ENCODE assay signal across 18 cellular contexts in genomic region chr2:69195706-69196105, GRCh38.
"Had no signal": no experiment of that assay in that cellular context is flagged by ENCODE, and none has a peak within 500 bp of the region (broad histone marks: within the 10 kb centered on the region; RNA-seq: fewer than 3 reads in every experiment).

No MANE protein-coding gene starts in this region.

- H3K36me3 ChIP-seq: thyroid gland had no signal

- H3K27ac Mint-ChIP-seq: activated B cell treated with CpG ODN at 0.5 μM for 24 hours; activated CD8-positive, alpha-beta T cell treated with anti-CD3 and anti-CD28 coated beads for 36 hours; activated naive CD8-positive, alpha-beta T cell; dendritic cell treated with granulocyte-macrophage colony-stimulating factor and Interleukin-4, amounts not matched to agents 40 ng/mL and 50 ng/mL, for 4 days; stimulated activated effector memory CD8-positive, alpha-beta T cell treated with anti-CD3 and anti-CD28 coated beads, Interleukin-12 subunit alpha, Interleukin-12 subunit beta, amount 100 ng/mL, for 72 hours had no signal

- H3K9me3 ChIP-seq: left ventricle myocardium inferior, psoas muscle, sigmoid colon, thyroid gland had no signal

- H3K36me3 Mint-ChIP-seq: activated naive CD8-positive, alpha-beta T cell; stimulated activated effector memory CD8-positive, alpha-beta T cell treated with anti-CD3 and anti-CD28 coated beads, Interleukin-12 subunit alpha, Interleukin-12 subunit beta, amount 100 ng/mL, for 72 hours had no signal

- H3K9me3 Mint-ChIP-seq: activated B cell treated with CpG ODN at 0.5 μM for 24 hours; activated CD8-positive, alpha-beta T cell treated with anti-CD3 and anti-CD28 coated beads for 36 hours; dendritic cell treated with granulocyte-macrophage colony-stimulating factor and Interleukin-4, amounts not matched to agents 40 ng/mL and 50 ng/mL, for 4 days; nephron; stimulated activated effector memory CD8-positive, alpha-beta T cell treated with anti-CD3 and anti-CD28 coated beads, Interleukin-12 subunit alpha, Interleukin-12 subunit beta, amount 100 ng/mL, for 72 hours had no signal

- DNase-seq: activated B cell treated with CpG ODN at 0.5 μM for 24 hours; activated CD4-positive, alpha-beta T cell treated with anti-CD3 and anti-CD28 coated beads for 48 hours; activated CD8-positive, alpha-beta memory T cell treated with anti-CD3 and anti-CD28 coated beads, Interleukin-2, amount 50 U/mL, for 4 hours; activated CD8-positive, alpha-beta T cell treated with anti-CD3 and anti-CD28 coated beads for 36 hours; activated gamma-delta T cell treated with Interleukin-2 at 50 U/mL for 16 hours; effector memory CD4-positive, alpha-beta T cell; hippocampal formation; kidney; left ventricle myocardium inferior; psoas muscle; sigmoid colon; T-helper 2 cell; thyroid gland had no signal

- H3K4me1 Mint-ChIP-seq: activated B cell treated with CpG ODN at 0.5 μM for 24 hours; stimulated activated effector memory CD8-positive, alpha-beta T cell treated with anti-CD3 and anti-CD28 coated beads, Interleukin-12 subunit alpha, Interleukin-12 subunit beta, amount 100 ng/mL, for 72 hours had no signal

- H3K4me3 ChIP-seq: left ventricle myocardium inferior, psoas muscle, sigmoid colon, thyroid gland had no signal

- ATAC-seq: activated CD8-positive, alpha-beta T cell treated with anti-CD3 and anti-CD28 coated beads for 36 hours; psoas muscle; stimulated activated effector memory CD8-positive, alpha-beta T cell treated with anti-CD3 and anti-CD28 coated beads, Interleukin-12 subunit alpha, Interleukin-12 subunit beta, amount 100 ng/mL, for 72 hours had no signal

- H3K4me1 ChIP-seq: psoas muscle, thyroid gland had no signal

- H3K27me3 ChIP-seq: sigmoid colon, thyroid gland had no signal

- H3K27me3 Mint-ChIP-seq: activated naive CD8-positive, alpha-beta T cell had no signal

- H3K4me3 Mint-ChIP-seq: activated B cell treated with CpG ODN at 0.5 μM for 24 hours; activated CD8-positive, alpha-beta T cell treated with anti-CD3 and anti-CD28 coated beads for 36 hours; activated naive CD8-positive, alpha-beta T cell; dendritic cell treated with granulocyte-macrophage colony-stimulating factor and Interleukin-4, amounts not matched to agents 40 ng/mL and 50 ng/mL, for 4 days; nephron; stimulated activated effector memory CD8-positive, alpha-beta T cell treated with anti-CD3 and anti-CD28 coated beads, Interleukin-12 subunit alpha, Interleukin-12 subunit beta, amount 100 ng/mL, for 72 hours had no signal

- H3K27ac ChIP-seq: epithelial cell of prostate, left ventricle myocardium inferior, psoas muscle, thyroid gland had no signal
